22 cellular contexts compared by ENCODE assay signal in the genomic region with DNA sequence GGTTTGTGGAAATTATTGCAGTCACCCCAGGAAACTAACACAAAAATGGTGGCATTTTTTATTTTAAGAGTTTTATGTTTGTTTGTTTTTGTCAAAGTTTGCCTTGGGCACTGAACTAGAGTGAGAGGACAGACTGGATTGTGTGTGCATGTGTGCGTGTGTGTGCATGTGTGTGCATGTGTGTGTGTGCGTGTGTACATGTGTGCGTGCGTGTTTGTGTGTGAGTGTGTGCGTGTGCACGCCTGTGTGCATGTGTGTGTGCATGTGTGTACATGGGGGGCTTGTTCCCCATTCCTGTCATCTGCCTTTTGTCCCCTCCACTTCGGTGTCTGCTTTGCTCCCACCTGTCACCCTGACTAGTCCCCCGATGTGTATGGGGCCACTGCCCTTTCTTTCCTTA. TPM values are rescaled to one million over a fixed set of nuclear protein-coding genes. Genes with fewer than 3 reads are reported as not detected.
A peak's percentile ranks its signal among the peaks of the same experiment; 100 is the strongest.
DNase-seq lines count a peak whose midpoint lies in the region; ATAC-seq, FAIRE-seq and TF ChIP-seq lines count a peak whose summit lies in the region.
"Had no signal": no experiment of that assay in that cellular context is flagged by ENCODE, and none has a peak within 500 bp of the region (broad histone marks: within the 10 kb centered on the region; RNA-seq: fewer than 3 reads in every experiment).

No MANE protein-coding gene starts in this region.

- in situ Hi-C loops in HepG2 (cut with HindIII; ENCODE audit: extremely low pct_ligation_motif_present, low pct_unique_long_range_greater_than_20kb), result no loop called here

- WGBS in HepG2 (ENCODE audit: low lambda C conversion rate), result 52% methylated on average over 8 of the region's 8 CpGs
- WGBS in right lobe of liver (ENCODE audit: insufficient coverage, low coverage, low lambda C conversion rate, missing lambda C conversion rate), result 28% methylated on average over 3 of the region's 8 CpGs
- no CpG with 5 or more reads among the region's 8 CpGs for WGBS in trophoblast cell (ENCODE audit: extremely low coverage, insufficient coverage, insufficient read length)

- CTCF ChIA-PET in HepG2 (lab: Yijun Ruan, JAX; ENCODE audit: low intra/inter-chr PET ratio, low total read pairs), result no interaction called here

- peak overlapping the region; percentile 64 for H3K23ac ChIP-seq in trophoblast cell (ENCODE audit: low read length)

- ATAC-seq in HepG2 (no peak), right lobe of liver (no peak), HG03520 (IDR thresholded peaks at IDR 0.05; ENCODE audit: unreplicated experiment) (no peak)

- no peaks in the 10 kb centered on the region for H3K4me1 ChIP-seq in HepG2 (ENCODE audit: insufficient read depth, low read length)
- no peaks in the 10 kb centered on the region for H3K4me1 ChIP-seq in right lobe of liver
- H3K4me1 ChIP-seq in trophoblast cell (ENCODE audit: control insufficient read depth in 1 of 2, insufficient read depth in 2 of 2, low read length in 2 of 2), result no peaks in the 10 kb centered on the region
- H3K4me1 ChIP-seq: HAP-1 had no signal

- H2BK12ac ChIP-seq in trophoblast cell (ENCODE audit: low read length), result no peak overlapping the region

- H3K9ac ChIP-seq in HepG2 (ENCODE audit: insufficient read depth, low read depth, low read length) (no peak overlapping the region), trophoblast cell (ENCODE audit: low read length) (no peak overlapping the region)

- no peak overlapping the region for H4K8ac ChIP-seq in trophoblast cell (ENCODE audit: low read depth, low read length)

- no peak for TF ChIP-seq POLR2A in HepG2 (IDR thresholded peaks at IDR 0.05; ENCODE audit: insufficient read depth in 1 of 2, low read depth in 2 of 2, low read length in 2 of 2)
- no peak for TF ChIP-seq POLR2A in right lobe of liver (IDR thresholded peaks at IDR 0.05)

- no peak overlapping the region for H3K4me2 ChIP-seq in HepG2 (ENCODE audit: low read depth, low read length)
- H3K4me2 ChIP-seq in trophoblast cell (ENCODE audit: low read length), result no peak overlapping the region

- H3K9me3 ChIP-seq in HepG2 (ENCODE audit: low read length) (no peaks in the 10 kb centered on the region), right lobe of liver (no peaks in the 10 kb centered on the region), trophoblast cell (ENCODE audit: insufficient read depth, low read depth, low read length) (peaks cover 6% of the 10 kb centered on the region), MG63 (no peaks in the 10 kb centered on the region)
- H3K9me3 ChIP-seq: HAP-1 had no signal

- H2AFZ ChIP-seq in HepG2 (ENCODE audit: low read length), result no peak overlapping the region
- no peak overlapping the region for H2AFZ ChIP-seq in trophoblast cell (ENCODE audit: insufficient read depth, low read length, poor library complexity)

- no peak overlapping the region for H3K18ac ChIP-seq in trophoblast cell (ENCODE audit: low read length)

- no peak overlapping the region for H4K12ac ChIP-seq in trophoblast cell (ENCODE audit: low read depth, low read length)

- H3K14ac ChIP-seq in trophoblast cell (ENCODE audit: low read length), result no peak overlapping the region

- peaks cover 6% of the 10 kb centered on the region; the same call in 1 of the 2 replicates for H4K20me1 ChIP-seq in HepG2 (ENCODE audit: insufficient read depth, low read length)

- POLR2A ChIA-PET in HepG2 (lab: Yijun Ruan, JAX), result no interaction called here

- no peak for FAIRE-seq in HepG2 (lab: Jason Lieb, UNC)
- FAIRE-seq: G401.6, GM12892 had no signal

- H4K91ac ChIP-seq in trophoblast cell (ENCODE audit: low read depth, low read length), result no peak overlapping the region

- no peak overlapping the region for H2AK5ac ChIP-seq in trophoblast cell (ENCODE audit: low read length)

- H3K27me3 ChIP-seq in HepG2 (ENCODE audit: control insufficient read depth in 1 of 2, insufficient read depth in 2 of 2, low read length in 2 of 2) (peaks cover 30 to 84% of the 10 kb centered on the region in 2 experiments), right lobe of liver (no peaks in the 10 kb centered on the region), trophoblast cell (ENCODE audit: insufficient read depth, low read length) (no peaks in the 10 kb centered on the region), MG63 (no peaks in the 10 kb centered on the region)

- H3K36me3 ChIP-seq in HepG2 (replicated peaks in 1 of 2; ENCODE audit: control insufficient read depth in 1 of 2, insufficient read depth in 2 of 2, low read length in 2 of 2), result no peaks in the 10 kb centered on the region
- H3K36me3 ChIP-seq in right lobe of liver, result no peaks in the 10 kb centered on the region
- no peaks in the 10 kb centered on the region for H3K36me3 ChIP-seq in trophoblast cell (ENCODE audit: control insufficient read depth in 1 of 2, insufficient read depth in 2 of 2, low read length in 2 of 2)
- H3K36me3 ChIP-seq in MG63, result no peaks in the 10 kb centered on the region
- H3K36me3 ChIP-seq: HAP-1 had no signal

- no peak overlapping the region for H2BK5ac ChIP-seq in trophoblast cell (ENCODE audit: low read depth, low read length, poor library complexity)

- no TSS peak for BruUV-seq in HepG2 (replicated peaks; lab: Mats Ljungman, UMichigan)

- H3K79me1 ChIP-seq in trophoblast cell (ENCODE audit: low read length), result no peaks in the 10 kb centered on the region

- intact Hi-C loops in HepG2 (cut with micrococcal nuclease; ENCODE audit: unreplicated experiment), result no loop called here
- intact Hi-C loops in right lobe of liver (cut with DNase I), result no loop called here

- H3K27ac ChIP-seq in HepG2 (ENCODE audit: extremely low read length, insufficient read depth, low read length) (no peak overlapping the region), right lobe of liver (no peak overlapping the region), VCaP (peak overlapping the region; percentile 98), trophoblast cell (ENCODE audit: low read depth, low read length) (no peak overlapping the region)
- H3K27ac ChIP-seq: HL-60 had no signal

- TF ChIP-seq CTCF in HepG2 (CRISPR knock-in tag; IDR thresholded peaks at IDR 0.05) (no peak), right lobe of liver (IDR thresholded peaks at IDR 0.05) (no peak), VCaP (conservative IDR thresholded peaks at IDR 0.05) (no peak)

- H3K4me3 ChIP-seq in HepG2 (replicated peaks in 1 of 3; ENCODE audit: insufficient read depth in 1 of 3, low read depth in 2 of 3, low read length in 3 of 3) (no peak overlapping the region), right lobe of liver (no peak overlapping the region), trophoblast cell (ENCODE audit: low read depth, low read length) (no peak overlapping the region), MG63 (no peak overlapping the region)
- H3K4me3 ChIP-seq: HAP-1 had no signal

- TF ChIP-seq EP300 in HepG2 (IDR thresholded peaks at IDR 0.05; ENCODE audit: low read depth in 2 of 2, low read length in 2 of 2), result no peak
- TF ChIP-seq EP300 in HepG2 (CRISPR knock-in tag; IDR thresholded peaks at IDR 0.05; ENCODE audit: borderline replicate concordance), result no peak

- DNase-seq in HepG2 (ENCODE audit: low spot score) (no peak), right lobe of liver (no peak), trophoblast cell (no peak), MG63 (no peak), NCI-H187 treated with DMSO at 0.1 percent for 48 hours (lab: John Stamatoyannopoulos, UW) (no peak)
- DNase-seq: 8988T; C1 segment of cervical spinal cord; CD4-positive, CD25-positive, alpha-beta regulatory T cell; CD8-positive, alpha-beta memory T cell; COR-L47; DMS 273 treated with DMSO at 0.1 percent for 48 hours; DMS53; DND-41; GOT3; KBM-7 had no signal

- no peak overlapping the region for H3K4ac ChIP-seq in trophoblast cell (ENCODE audit: low read depth, low read length)

- no peak for TF ChIP-seq RAD21 in HepG2 (CRISPR knock-in tag; IDR thresholded peaks at IDR 0.05)

- H3K79me2 ChIP-seq in HepG2 (ENCODE audit: insufficient read depth, low read length) (no peaks in the 10 kb centered on the region), trophoblast cell (ENCODE audit: control insufficient read depth, insufficient read depth, low read length, poor library complexity) (no peaks in the 10 kb centered on the region)

- H2BK120ac ChIP-seq in trophoblast cell (ENCODE audit: insufficient read depth, low read length, poor library complexity), result no peak overlapping the region

RNA-seq across cellular contexts. Expression of a gene that starts 32.5 kb away (rescaled TPM):
- total RNA-seq in HepG2 (2016; rRNA removed; fragmentation: Illumina TruSeq; extraction: Trizol) (0.07 and 0.13 TPM in 2 replicates), right lobe of liver (under 1 TPM in 1 of 6 experiments, not detected in 5; 0.16 TPM)
- total RNA-seq in HepG2 (2016; cell fraction: cytosol; rRNA removed; fragmentation: Illumina TruSeq; extraction: Trizol; ENCODE audit: low read depth), result 0.09 TPM in 1 of 2 replicates, not detected in the other
- total RNA-seq in HepG2 (2016; cell fraction: insoluble cytoplasmic fraction; rRNA removed; fragmentation: Illumina TruSeq; extraction: Trizol), result 0.28 TPM in 1 of 2 replicates, not detected in the other
- total RNA-seq in HepG2 (2016; cell fraction: membrane; rRNA removed; fragmentation: Illumina TruSeq; extraction: Trizol), result 0.10 and 0.22 TPM in 2 replicates
- 0.56 TPM in 1 of 2 replicates, not detected in the other for total RNA-seq in HepG2 (2016; cell fraction: nucleus; rRNA removed; fragmentation: Illumina TruSeq; extraction: Trizol)
- polyA plus RNA-seq in HepG2 (2011; rRNA removed), result 0.07 and 0.09 TPM in 2 replicates
- polyA plus RNA-seq in HepG2 (2011; cell fraction: cytosol; rRNA removed), result 0.05 and 0.08 TPM in 2 replicates
- polyA plus RNA-seq in HepG2 (2011; cell fraction: nucleus; rRNA removed), result 0.26 and 0.59 TPM in 2 replicates
- polyA plus RNA-seq in HepG2 (2012), result 0.12 TPM in 1 of 2 replicates, not detected in the other
- 0.10 and 0.23 TPM in 2 replicates for polyA plus RNA-seq in HepG2 (2016; cell fraction: cytosol; fragmentation: Illumina TruSeq; extraction: Trizol; ENCODE audit: low read depth)
- polyA plus RNA-seq in HepG2 (2016; cell fraction: insoluble cytoplasmic fraction; fragmentation: Illumina TruSeq; extraction: Trizol; ENCODE audit: low read depth), result 0.16 TPM in 1 of 2 replicates, not detected in the other
- polyA plus RNA-seq in HepG2 (2016; cell fraction: membrane; fragmentation: Illumina TruSeq; extraction: Trizol; ENCODE audit: low read depth), result 0.22 TPM in 1 of 2 replicates, not detected in the other
- 0.23 and 0.24 TPM in 2 replicates for polyA plus RNA-seq in HepG2 (2016; cell fraction: nucleus; fragmentation: Illumina TruSeq; extraction: Trizol; ENCODE audit: insufficient read depth, low read depth)
- 0.24 and 9.3 TPM in 2 replicates for polyA minus RNA-seq in HepG2 (2011; rRNA and poly(A)+ RNA removed; ENCODE audit: low replicate concordance)
- not detected in 2 replicates for polyA minus RNA-seq in HepG2 (2011; cell fraction: cytosol; rRNA and poly(A)+ RNA removed)
- polyA minus RNA-seq in HepG2 (2011; cell fraction: nucleus; rRNA and poly(A)+ RNA removed), result 0.12 and 0.13 TPM in 2 replicates
- 0.66 and 0.79 TPM in 2 replicates for polyA plus RNA-seq in trophoblast cell (2013)
- total RNA-seq in MG63 (2014; rRNA removed; shearing (Covaris generic); ENCODE audit: low replicate concordance), result 2.4 and 3.3 TPM in 2 replicates
- total RNA-seq: CD4-positive, CD25-positive, alpha-beta regulatory T cell had no signal
- polyA plus RNA-seq: CD4-positive, CD25-positive, alpha-beta regulatory T cell; IgD-negative memory B cell had no signal
